Comparison of ENCODE assay signal across 1 cellular context in genomic region chr17:69606142-69606800, GRCh38.
A peak's percentile ranks its signal among the peaks of the same experiment; 100 is the strongest.
TF ChIP-seq lines count a peak whose summit lies in the region.

No MANE protein-coding gene starts in this region.

TF ChIP-seq in IMR-90, 13 proteins besides CTCF, POLR2A, EP300 and RAD21:
- TF ChIP-seq, protein P1, sequence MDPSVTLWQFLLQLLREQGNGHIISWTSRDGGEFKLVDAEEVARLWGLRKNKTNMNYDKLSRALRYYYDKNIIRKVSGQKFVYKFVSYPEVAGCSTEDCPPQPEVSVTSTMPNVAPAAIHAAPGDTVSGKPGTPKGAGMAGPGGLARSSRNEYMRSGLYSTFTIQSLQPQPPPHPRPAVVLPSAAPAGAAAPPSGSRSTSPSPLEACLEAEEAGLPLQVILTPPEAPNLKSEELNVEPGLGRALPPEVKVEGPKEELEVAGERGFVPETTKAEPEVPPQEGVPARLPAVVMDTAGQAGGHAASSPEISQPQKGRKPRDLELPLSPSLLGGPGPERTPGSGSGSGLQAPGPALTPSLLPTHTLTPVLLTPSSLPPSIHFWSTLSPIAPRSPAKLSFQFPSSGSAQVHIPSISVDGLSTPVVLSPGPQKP (IDR thresholded peaks at IDR 0.05; ENCODE audit: borderline replicate concordance, low read depth, low read length): no peak
- no peak for TF ChIP-seq RFX5 (IDR thresholded peaks at IDR 0.05; ENCODE audit: low read depth, low read length)
- no peak for TF ChIP-seq NFE2L2 (IDR thresholded peaks at IDR 0.05; ENCODE audit: low read depth, low read length)
- no peak for TF ChIP-seq CHD1 (IDR thresholded peaks at IDR 0.05; ENCODE audit: low read depth, low read length)
- peak; percentile 50 for TF ChIP-seq MAFK (IDR thresholded peaks at IDR 0.05; ENCODE audit: low read depth, low read length)
- no peak for TF ChIP-seq RCOR1 (IDR thresholded peaks at IDR 0.05; ENCODE audit: insufficient replicate concordance, low read length)
- TF ChIP-seq MAZ (IDR thresholded peaks at IDR 0.05; ENCODE audit: borderline replicate concordance, low read depth, low read length): no peak
